ENCODE assay signal across 10 cellular contexts in genomic region chr7:50069613-50070012, GRCh38. TPM values are rescaled to one million over a fixed set of nuclear protein-coding genes. Genes with fewer than 3 reads are reported as not detected.
DNase-seq lines count a peak whose midpoint lies in the region; ATAC-seq, FAIRE-seq and TF ChIP-seq lines count a peak whose summit lies in the region.
"Had no signal": no experiment of that assay in that cellular context is flagged by ENCODE, and none has a peak within 500 bp of the region (broad histone marks: within the 10 kb centered on the region; RNA-seq: fewer than 3 reads in every experiment).

No MANE protein-coding gene starts in this region.

- FAIRE-seq in A549 (lab: Jason Lieb, UNC): no peak
- FAIRE-seq: colon had no signal

- peaks cover 26% of the 10 kb centered on the region for H3K27me3 Mint-ChIP-seq in T-helper 1 cell treated with Interleukin-12 subunit alpha and Interleukin-12 subunit beta and Interleukin-4 antibody, amounts not matched to agents 30 μg/mL and 1 μg/mL, for 36 hours (ENCODE audit: low read depth)

- DNase-seq in A549 (ENCODE audit: low read depth in 1 of 2, low spot score in 1 of 2) (no peak), esophagus muscularis mucosa (ENCODE audit: extremely low spot score) (no peak), pons (ENCODE audit: low spot score) (peak; percentile 44), AG08396 (ENCODE audit: low spot score) (no peak), H7 (no peak)

- H3K4me1 ChIP-seq in A549: no peaks in the 10 kb centered on the region
- peaks cover 9 to 21% (median 19%) of the 10 kb centered on the region in 4 donors for H3K4me1 ChIP-seq in esophagus muscularis mucosa

- H3K27ac Mint-ChIP-seq in T-helper 1 cell treated with Interleukin-12 subunit alpha and Interleukin-12 subunit beta and Interleukin-4 antibody, amounts not matched to agents 30 μg/mL and 1 μg/mL, for 36 hours: peak overlapping the region; percentile 37

- H3K9me3 ChIP-seq in A549 (peaks cover 4% of the 10 kb centered on the region; the same call in 1 of the 3 replicates), esophagus muscularis mucosa (peaks cover 0 to 26% (median 20%) of the 10 kb centered on the region in 4 donors)

- H3K36me3 Mint-ChIP-seq in T-helper 1 cell treated with Interleukin-12 subunit alpha and Interleukin-12 subunit beta and Interleukin-4 antibody, amounts not matched to agents 30 μg/mL and 1 μg/mL, for 36 hours (ENCODE audit: low read depth): no peaks in the 10 kb centered on the region

- no peaks in the 10 kb centered on the region for H3K36me3 ChIP-seq in esophagus muscularis mucosa
- H3K36me3 ChIP-seq in H7 (replicated peaks; ENCODE audit: control insufficient read depth, insufficient read depth, low read length): no peaks in the 10 kb centered on the region

- intact Hi-C loops in esophagus muscularis mucosa (cut with DNase I): no loop called here

- no peak overlapping the region for H3K27ac ChIP-seq in A549
- peak overlapping the region; percentile 3 to 69 (median 58) for H3K27ac ChIP-seq in esophagus muscularis mucosa (replicated peaks in 1 of 4)

- no peak for TF ChIP-seq RAD21 in A549 (conservative IDR thresholded peaks at IDR 0.05 in 1 of 2, IDR thresholded peaks at IDR 0.05 in 1 of 2)

- 22% methylated on average over 8 of the region's 8 CpGs for WGBS in A549 (ENCODE audit: missing lambda C conversion rate)
- 30% methylated on average over 8 of the region's 8 CpGs for WGBS in esophagus muscularis mucosa

- H3K4me1 Mint-ChIP-seq in T-helper 1 cell treated with Interleukin-12 subunit alpha and Interleukin-12 subunit beta and Interleukin-4 antibody, amounts not matched to agents 30 μg/mL and 1 μg/mL, for 36 hours (ENCODE audit: low read depth): peaks cover 18% of the 10 kb centered on the region

- TF ChIP-seq POLR2A in A549 (IDR thresholded peaks at IDR 0.05; ENCODE audit: low read length): no peak
- TF ChIP-seq POLR2A in esophagus muscularis mucosa (IDR thresholded peaks at IDR 0.05; ENCODE audit: low read depth): no peak

- POLR2A ChIA-PET in A549 (lab: Yijun Ruan, JAX): no interaction called here

- H3K9me3 Mint-ChIP-seq in T-helper 1 cell treated with Interleukin-12 subunit alpha and Interleukin-12 subunit beta and Interleukin-4 antibody, amounts not matched to agents 30 μg/mL and 1 μg/mL, for 36 hours: peaks cover 23% of the 10 kb centered on the region

- no peaks in the 10 kb centered on the region for H3K27me3 ChIP-seq in esophagus muscularis mucosa
- no peaks in the 10 kb centered on the region for H3K27me3 ChIP-seq in H7 (ENCODE audit: control insufficient read depth, insufficient read depth, low read length)

- TF ChIP-seq EP300 in A549 (IDR thresholded peaks at IDR 0.05): no peak
- TF ChIP-seq EP300 in esophagus muscularis mucosa (IDR thresholded peaks at IDR 0.05): no peak

- H3K4me3 ChIP-seq in A549 (peak overlapping the region; percentile 34), esophagus muscularis mucosa (peak overlapping the region; percentile 53 to 60 (median 56)), H7 (ENCODE audit: insufficient read depth, low read depth, low read length) (no peak overlapping the region)

- H3K4me3 Mint-ChIP-seq in T-helper 1 cell treated with Interleukin-12 subunit alpha and Interleukin-12 subunit beta and Interleukin-4 antibody, amounts not matched to agents 30 μg/mL and 1 μg/mL, for 36 hours: peak overlapping the region; percentile 80

- no peak for TF ChIP-seq CTCF in A549 (IDR thresholded peaks at IDR 0.05)
- TF ChIP-seq CTCF in esophagus muscularis mucosa (IDR thresholded peaks at IDR 0.05): no peak

- CTCF ChIA-PET in A549 (lab: Yijun Ruan, JAX): no interaction called here

- peak overlapping the region; percentile 77 for H3K4me2 ChIP-seq in A549

- ATAC-seq in A549: peak; percentile 52 to 65; a peak in 5 of 6 replicates
- peak; percentile 65 for ATAC-seq in GM18870 (IDR thresholded peaks at IDR 0.05; ENCODE audit: unreplicated experiment)
- ATAC-seq in HG03103 (IDR thresholded peaks at IDR 0.05; ENCODE audit: low read depth, unreplicated experiment): peak; percentile 90

TF ChIP-seq in A549, 52 proteins besides CTCF, POLR2A, EP300 and RAD21:
- TF ChIP-seq NFE2L2 (conservative IDR thresholded peaks at IDR 0.05; ENCODE audit: low read length): no peak
- TF ChIP-seq PBX3 (IDR thresholded peaks at IDR 0.05): no peak

RNA-seq across cellular contexts. Expression of gene ZPBP, which starts 23.4 kb away (rescaled TPM):
- not detected in 2 replicates for polyA plus RNA-seq in A549 (2011; rRNA removed)
- not detected in 2 replicates for polyA plus RNA-seq in A549 (2012; cell fraction: cytosol; rRNA removed)
- not detected in 2 replicates for polyA plus RNA-seq in A549 (2012; cell fraction: nucleus; rRNA removed)
- not detected in 3 replicates for polyA plus RNA-seq in A549 (2017; fragmentation: RNase III; extraction: RNeasy Plus Mini Kit Qiagen cat#74134 plus additional on column Dnase treatment)
- not detected in 2 replicates for polyA minus RNA-seq in A549 (2011; rRNA and poly(A)+ RNA removed)
- total RNA-seq in esophagus muscularis mucosa: not detected
- not detected in 2 replicates for total RNA-seq in H7 (2014; rRNA removed; shearing (Covaris generic))
- total RNA-seq: subcutaneous adipose tissue had no signal

Comparison
In these comparisons a context has a peak if more than half of its experiments do, and no peak if none do; other contexts are left out.
1. H3K27ac ChIP-seq: peak in esophagus muscularis mucosa (4 of 4); none in A549 (0 of 2).
2. Peak in every context shown above with its lines, with median percentiles within 50 percentile points of each other: ATAC-seq.